ENCODE assay signal across 1 cellular context in genomic region chr2:174589334-174589733, GRCh38.
TF ChIP-seq lines count a peak whose summit lies in the region.

No MANE protein-coding gene starts in this region.

TF ChIP-seq in GM12878, 131 proteins besides CTCF, POLR2A, EP300 and RAD21 (continued from another document):
- TF ChIP-seq FOS (IDR thresholded peaks at IDR 0.05; ENCODE audit: borderline replicate concordance, extremely low read depth, insufficient read length) (no peak), BCL11A (IDR thresholded peaks at IDR 0.05; ENCODE audit: low read depth, low read length) (no peak), NFIC (IDR thresholded peaks at IDR 0.05; ENCODE audit: low read depth, low read length) (no peak), YY1 (IDR thresholded peaks at IDR 0.05; ENCODE audit: low read depth, low read length) (no peak), NKRF (conservative IDR thresholded peaks at IDR 0.05) (no peak), MXI1 (IDR thresholded peaks at IDR 0.05; ENCODE audit: low read depth, low read length) (no peak), PML (IDR thresholded peaks at IDR 0.05; ENCODE audit: low read length) (no peak)
TF ChIP-seq in GM12878: peak in this region for 0.
